8 cellular contexts compared by ENCODE assay signal in genomic region chr1:5514519-5515183, GRCh38.
DNase-seq lines count a peak whose midpoint lies in the region; ATAC-seq, FAIRE-seq and TF ChIP-seq lines count a peak whose summit lies in the region.

No MANE protein-coding gene starts in this region.

- H4K20me1 ChIP-seq in KMS-11 (ENCODE audit: insufficient read depth) (no peaks in the 10 kb centered on the region), smooth muscle cell (ENCODE audit: low read depth) (no peaks in the 10 kb centered on the region)

- DNase-seq in GM12891 (ENCODE audit: insufficient read length, low spot score) = peak; percentile 82
- peak; percentile 10 to 54 (median 51) for DNase-seq in T-helper 2 cell
- DNase-seq in activated naive CD8-positive, alpha-beta T cell treated with anti-CD3 and anti-CD28 coated beads, Interleukin-2, amount 50 U/mL, for 24 hours = peak; percentile 79
- DNase-seq in right atrium auricular region (ENCODE audit: low spot score) = no peak
- DNase-seq in smooth muscle cell (lab: John Stamatoyannopoulos, UW; ENCODE audit: unreplicated experiment) = peak; percentile 15
- DNase-seq in HCEC 1CT = no peak

- H3K4me3 ChIP-seq in KMS-11 (IDR thresholded peaks at IDR 0.05; ENCODE audit: insufficient read depth, low read depth, low read length) = no peak overlapping the region
- H3K4me3 ChIP-seq in right atrium auricular region = no peak overlapping the region
- no peak overlapping the region for H3K4me3 ChIP-seq in smooth muscle cell

- H3K4me3 Mint-ChIP-seq in activated naive CD8-positive, alpha-beta T cell treated with anti-CD3 and anti-CD28 coated beads, Interleukin-2, amount 50 U/mL, for 24 hours = no peak overlapping the region

- H3K4me1 ChIP-seq in KMS-11 (ENCODE audit: low read depth, poor library complexity, severe bottlenecking) (no peaks in the 10 kb centered on the region), right atrium auricular region (no peaks in the 10 kb centered on the region), smooth muscle cell (ENCODE audit: low read depth) (no peaks in the 10 kb centered on the region)

- H3K4me2 ChIP-seq in KMS-11 (no peak overlapping the region), smooth muscle cell (no peak overlapping the region)

- no peaks in the 10 kb centered on the region for H3K9me3 ChIP-seq in right atrium auricular region
- no peaks in the 10 kb centered on the region for H3K9me3 ChIP-seq in smooth muscle cell (replicated peaks; ENCODE audit: low read depth)

- H3K4me1 Mint-ChIP-seq in activated naive CD8-positive, alpha-beta T cell treated with anti-CD3 and anti-CD28 coated beads, Interleukin-2, amount 50 U/mL, for 24 hours = peaks cover 2% of the 10 kb centered on the region

- H3K36me3 Mint-ChIP-seq in activated naive CD8-positive, alpha-beta T cell treated with anti-CD3 and anti-CD28 coated beads, Interleukin-2, amount 50 U/mL, for 24 hours (ENCODE audit: low read depth) = no peaks in the 10 kb centered on the region

- H3K27ac ChIP-seq in 22Rv1 (no peak overlapping the region), KMS-11 (no peak overlapping the region), right atrium auricular region (no peak overlapping the region), smooth muscle cell (ENCODE audit: low read depth) (no peak overlapping the region)

- WGBS in smooth muscle cell (ENCODE audit: low lambda C conversion rate) = 35% methylated on average over 13 of the region's 13 CpGs

- ATAC-seq in activated naive CD8-positive, alpha-beta T cell treated with anti-CD3 and anti-CD28 coated beads, Interleukin-2, amount 50 U/mL, for 24 hours = peak; percentile 65

- TF ChIP-seq CTCF in 22Rv1 (IDR thresholded peaks at IDR 0.05) (peak; percentile 100), KMS-11 (conservative IDR thresholded peaks at IDR 0.05; ENCODE audit: low read depth, low read length) (peak; percentile 100), right atrium auricular region (IDR thresholded peaks at IDR 0.05) (peak; percentile 100), smooth muscle cell (IDR thresholded peaks at IDR 0.05; ENCODE audit: borderline replicate concordance, insufficient read depth, poor library complexity, severe bottlenecking) (peak; percentile 100)

- H3K36me3 ChIP-seq in KMS-11 (ENCODE audit: insufficient read depth) (no peaks in the 10 kb centered on the region), right atrium auricular region (no peaks in the 10 kb centered on the region), smooth muscle cell (ENCODE audit: low read depth) (no peaks in the 10 kb centered on the region)

- peaks cover 15% of the 10 kb centered on the region for H3K27me3 Mint-ChIP-seq in activated naive CD8-positive, alpha-beta T cell treated with anti-CD3 and anti-CD28 coated beads, Interleukin-2, amount 50 U/mL, for 24 hours

- H3F3A ChIP-seq in smooth muscle cell (ENCODE audit: low read depth) = no peaks in the 10 kb centered on the region

- no peaks in the 10 kb centered on the region for H3K9me3 Mint-ChIP-seq in activated naive CD8-positive, alpha-beta T cell treated with anti-CD3 and anti-CD28 coated beads, Interleukin-2, amount 50 U/mL, for 24 hours

- no peak overlapping the region for H3K27ac Mint-ChIP-seq in activated naive CD8-positive, alpha-beta T cell treated with anti-CD3 and anti-CD28 coated beads, Interleukin-2, amount 50 U/mL, for 24 hours

- FAIRE-seq in GM12891 (lab: Jason Lieb, UNC) = peak; percentile 20

- TF ChIP-seq POLR2A in GM12891 (IDR thresholded peaks at IDR 0.05; ENCODE audit: low read depth, low read length) = no peak

- H3K27me3 ChIP-seq in KMS-11 (ENCODE audit: insufficient read depth, low read depth) (peaks cover 44% of the 10 kb centered on the region; the same call in 1 of the 2 replicates), right atrium auricular region (no peaks in the 10 kb centered on the region), smooth muscle cell (ENCODE audit: low read depth) (peaks cover 19% of the 10 kb centered on the region)

- H2AFZ ChIP-seq in KMS-11 (ENCODE audit: low read depth) (no peak overlapping the region), smooth muscle cell (ENCODE audit: low read depth) (no peak overlapping the region)

- no peak overlapping the region for H3K9ac ChIP-seq in KMS-11
- no peak overlapping the region for H3K9ac ChIP-seq in smooth muscle cell (ENCODE audit: low read depth)

- no peaks in the 10 kb centered on the region for H3K79me2 ChIP-seq in KMS-11 (ENCODE audit: insufficient read depth, low read depth)
- H3K79me2 ChIP-seq in smooth muscle cell (ENCODE audit: low read depth) = no peaks in the 10 kb centered on the region

TF ChIP-seq in GM12891, 5 proteins besides CTCF, POLR2A, EP300 and RAD21:
- TF ChIP-seq TAF1 (IDR thresholded peaks at IDR 0.05; ENCODE audit: low read depth, low read length) (no peak), PAX5 (IDR thresholded peaks at IDR 0.05; ENCODE audit: insufficient read depth, low read length, severe bottlenecking) (no peak), SPI1 (IDR thresholded peaks at IDR 0.05; ENCODE audit: low read depth, low read length) (no peak), POLR2AphosphoS5 (IDR thresholded peaks at IDR 0.05; ENCODE audit: low read depth, low read length) (no peak), POU2F2 (IDR thresholded peaks at IDR 0.05; ENCODE audit: low read depth, low read length) (no peak)

Comparison
In these comparisons a context has a peak if more than half of its experiments do, and no peak if none do; other contexts are left out.
1. DNase-seq: peak in GM12891 (single experiment), T-helper 2 cell (5 of 5), activated naive CD8-positive, alpha-beta T cell treated with anti-CD3 and anti-CD28 coated beads, Interleukin-2, amount 50 U/mL, for 24 hours (single experiment) and smooth muscle cell (single experiment); none in right atrium auricular region (single experiment) and HCEC 1CT (single experiment).
2. Peak in every context shown above with its lines, with median percentiles within 50 percentile points of each other: CTCF ChIP-seq.